Comparison of ENCODE assay signal across 23 cellular contexts in genomic region chr1:161080391-161081150, GRCh38. TPM values are rescaled to one million over a fixed set of nuclear protein-coding genes. Genes with fewer than 3 reads are reported as not detected.
DNase-seq lines count a peak whose midpoint lies in the region; ATAC-seq and TF ChIP-seq lines count a peak whose summit lies in the region.
"Had no signal": no experiment of that assay in that cellular context is flagged by ENCODE, and none has a peak within 500 bp of the region (broad histone marks: within the 10 kb centered on the region; RNA-seq: fewer than 3 reads in every experiment).

No MANE protein-coding gene starts in this region.

- no peak for DNase-seq in activated CD4-positive, alpha-beta T cell treated with anti-CD3 and anti-CD28 coated beads for 36 hours
- no peak for DNase-seq in activated CD4-positive, alpha-beta T cell treated with anti-CD3 and anti-CD28 coated beads for 48 hours
- DNase-seq in mammary epithelial cell, result peak; percentile 72
- DNase-seq in glutamatergic neuron, result no peak
- no peak for DNase-seq in vagina (ENCODE audit: extremely low spot score in 2 of 2)
- no peak for DNase-seq in NCI-H446 treated with DMSO at 0.1 percent for 48 hours (lab: John Stamatoyannopoulos, UW)
- DNase-seq in activated naive CD4-positive, alpha-beta T cell treated with anti-CD3 and anti-CD28 coated beads for 36 hours, result no peak
- DNase-seq in superior temporal gyrus (ENCODE audit: extremely low spot score), result no peak
- DNase-seq: activated CD8-positive, alpha-beta memory T cell treated with anti-CD3 and anti-CD28 coated beads, Interleukin-2, amount 10 ng/mL, durations not matched to agents 7 days and 5 days; activated naive CD4-positive, alpha-beta T cell treated with Interleukin-2 at 50 U/mL for 16 hours; CD8-positive, alpha-beta memory T cell; central memory CD4-positive, alpha-beta T cell; GF-D8; NCI-H1105; NCI-H446; right cardiac atrium; stimulated activated CD4-positive, alpha-beta T cell treated with anti-CD3 and anti-CD28 coated beads, Interleukin-2, amount 100 ng/mL, for 48 hours; upper lobe of right lung had no signal

- WGBS in mammary epithelial cell (ENCODE audit: low coverage, missing lambda C conversion rate), result 26% methylated on average over 6 of the region's 7 CpGs

- dilution Hi-C loops in mammary epithelial cell (cut with HindIII; ENCODE audit: low sequenced_read_pairs), result loop anchor here (5.0 to 25.0 kb wide), 2 partner anchors 57 to 243 kb away; no protein-coding TSS in a partner anchor

- H3K4me1 ChIP-seq in mammary epithelial cell (ENCODE audit: insufficient read depth, low read length) (peaks cover 64% of the 10 kb centered on the region), vagina (no peaks in the 10 kb centered on the region)

- CTCF ChIA-PET in activated CD4-positive, alpha-beta T cell treated with anti-CD3 and anti-CD28 coated beads for 36 hours (lab: Charles Lee), result interaction anchor here (0.5 to 3.7 kb wide), 5 partner anchors 9 to 243 kb away, joined by 3 to 21 read pairs (median 3); partner anchors contain the start of gene KLHDC9
- CTCF ChIA-PET in mammary epithelial cell (lab: Charles Lee; ENCODE audit: low non-redundant PET), result no interaction called here
- CTCF ChIA-PET in activated naive CD4-positive, alpha-beta T cell treated with anti-CD3 and anti-CD28 coated beads for 36 hours (lab: Charles Lee), result interaction anchor here (0.9 kb wide), 1 partner anchor 312 kb away, joined by 4 read pairs; no protein-coding TSS in a partner anchor

- H4K20me1 ChIP-seq in mammary epithelial cell (ENCODE audit: insufficient read depth, low read length), result no peaks in the 10 kb centered on the region

- H3K9me3 ChIP-seq in mammary epithelial cell (replicated peaks; ENCODE audit: insufficient read depth, low read length) (no peaks in the 10 kb centered on the region), vagina (no peaks in the 10 kb centered on the region)
- H3K9me3 ChIP-seq: upper lobe of right lung had no signal

- H3K4me2 ChIP-seq in mammary epithelial cell (ENCODE audit: insufficient read depth, low read depth, low read length), result peak overlapping the region; percentile 31

- TF ChIP-seq POLR2A in vagina (IDR thresholded peaks at IDR 0.05), result no peak

- intact Hi-C loops in activated CD4-positive, alpha-beta T cell treated with anti-CD3 and anti-CD28 coated beads for 36 hours (cut with DNase I, micrococcal nuclease), result no loop called here
- intact Hi-C loops in mammary epithelial cell (cut with micrococcal nuclease) (no loop called here), vagina (cut with DNase I) (no loop called here)
- intact Hi-C loops in activated naive CD4-positive, alpha-beta T cell treated with anti-CD3 and anti-CD28 coated beads for 36 hours (cut with micrococcal nuclease), result no loop called here

- in situ Hi-C loops in mammary epithelial cell (cut with MboI; ENCODE audit: low sequenced_read_pairs in 2 of 2), result loop anchor here in 1 of 2 donors (25.0 kb wide), 1 partner anchor 243 kb away; no protein-coding TSS in a partner anchor

- H3K4me1 Mint-ChIP-seq in activated CD4-positive, alpha-beta T cell treated with anti-CD3 and anti-CD28 coated beads for 36 hours, result no peaks in the 10 kb centered on the region
- H3K4me1 Mint-ChIP-seq in glutamatergic neuron (ENCODE audit: low read depth, unreplicated experiment), result peaks cover 14% of the 10 kb centered on the region
- H3K4me1 Mint-ChIP-seq in activated naive CD4-positive, alpha-beta T cell treated with anti-CD3 and anti-CD28 coated beads for 36 hours (ENCODE audit: low read depth), result peaks cover 4% of the 10 kb centered on the region
- H3K4me1 Mint-ChIP-seq: CD8-positive, alpha-beta memory T cell had no signal

- ATAC-seq in activated CD4-positive, alpha-beta T cell treated with anti-CD3 and anti-CD28 coated beads for 36 hours, result peak; percentile 47
- ATAC-seq: activated CD8-positive, alpha-beta memory T cell treated with anti-CD3 and anti-CD28 coated beads, Interleukin-2, amount 10 ng/mL, durations not matched to agents 7 days and 5 days; HepG2; natural killer cell treated with Interleukin-12 subunit alpha and Interleukin-12 subunit beta and Interleukin-15 and Interleukin-18, amount 100 ng/mL, for 72 hours; upper lobe of right lung had no signal

- H2AFZ ChIP-seq in mammary epithelial cell (ENCODE audit: low read depth, low read length), result peak overlapping the region; percentile 75

- no peak overlapping the region for H3K27ac Mint-ChIP-seq in activated CD4-positive, alpha-beta T cell treated with anti-CD3 and anti-CD28 coated beads for 36 hours
- peak overlapping the region; percentile 70 for H3K27ac Mint-ChIP-seq in glutamatergic neuron (ENCODE audit: unreplicated experiment)
- no peak overlapping the region for H3K27ac Mint-ChIP-seq in activated naive CD4-positive, alpha-beta T cell treated with anti-CD3 and anti-CD28 coated beads for 36 hours
- H3K27ac Mint-ChIP-seq: activated CD8-positive, alpha-beta memory T cell treated with anti-CD3 and anti-CD28 coated beads, Interleukin-2, amount 10 ng/mL, durations not matched to agents 7 days and 5 days; WTC11 had no signal

- TF ChIP-seq CTCF in mammary epithelial cell (conservative IDR thresholded peaks at IDR 0.05 in 1 of 2, IDR thresholded peaks at IDR 0.05 in 1 of 2; ENCODE audit: extremely low read depth in 1 of 2, insufficient read depth in 1 of 2, low read depth in 1 of 2, low read length in 2 of 2) (no peak), glutamatergic neuron (IDR thresholded peaks at IDR 0.05; ENCODE audit: partially characterized antibody, unreplicated experiment) (no peak), vagina (IDR thresholded peaks at IDR 0.05) (no peak)

- H3K4me3 ChIP-seq in mammary epithelial cell (replicated peaks in 1 of 3; ENCODE audit: insufficient read depth in 1 of 3, low read depth in 2 of 3, low read length in 3 of 3) (no peak overlapping the region), vagina (no peak overlapping the region)
- H3K4me3 ChIP-seq: upper lobe of right lung had no signal

- BruUV-seq in mammary epithelial cell (replicated peaks; lab: Mats Ljungman, UMichigan), result no TSS peak

- H3K9me3 Mint-ChIP-seq in activated CD4-positive, alpha-beta T cell treated with anti-CD3 and anti-CD28 coated beads for 36 hours (ENCODE audit: low read depth), result no peaks in the 10 kb centered on the region
- peaks cover 16% of the 10 kb centered on the region for H3K9me3 Mint-ChIP-seq in glutamatergic neuron (ENCODE audit: unreplicated experiment)
- no peaks in the 10 kb centered on the region for H3K9me3 Mint-ChIP-seq in activated naive CD4-positive, alpha-beta T cell treated with anti-CD3 and anti-CD28 coated beads for 36 hours
- H3K9me3 Mint-ChIP-seq: CD8-positive, alpha-beta memory T cell; natural killer cell treated with Interleukin-12 subunit alpha and Interleukin-12 subunit beta and Interleukin-15 and Interleukin-18, amount 100 ng/mL, for 72 hours; WTC11 had no signal

- no peak overlapping the region for H3K9ac ChIP-seq in mammary epithelial cell (ENCODE audit: insufficient read depth, low read length)

- no peaks in the 10 kb centered on the region for H3K79me2 ChIP-seq in mammary epithelial cell (ENCODE audit: insufficient read depth, low read length)

- H3K27me3 Mint-ChIP-seq in activated CD4-positive, alpha-beta T cell treated with anti-CD3 and anti-CD28 coated beads for 36 hours, result peaks cover 2% of the 10 kb centered on the region
- H3K27me3 Mint-ChIP-seq in glutamatergic neuron (ENCODE audit: unreplicated experiment), result peaks cover 21% of the 10 kb centered on the region
- no peaks in the 10 kb centered on the region for H3K27me3 Mint-ChIP-seq in activated naive CD4-positive, alpha-beta T cell treated with anti-CD3 and anti-CD28 coated beads for 36 hours (ENCODE audit: low read depth)
- H3K27me3 Mint-ChIP-seq: activated CD8-positive, alpha-beta memory T cell treated with anti-CD3 and anti-CD28 coated beads, Interleukin-2, amount 10 ng/mL, durations not matched to agents 7 days and 5 days; natural killer cell treated with Interleukin-12 subunit alpha and Interleukin-12 subunit beta and Interleukin-15 and Interleukin-18, amount 100 ng/mL, for 72 hours had no signal

- H3K4me3 Mint-ChIP-seq in activated CD4-positive, alpha-beta T cell treated with anti-CD3 and anti-CD28 coated beads for 36 hours, result no peak overlapping the region
- peak overlapping the region; percentile 39 for H3K4me3 Mint-ChIP-seq in glutamatergic neuron (ENCODE audit: unreplicated experiment)
- H3K4me3 Mint-ChIP-seq in activated naive CD4-positive, alpha-beta T cell treated with anti-CD3 and anti-CD28 coated beads for 36 hours, result no peak overlapping the region
- H3K4me3 Mint-ChIP-seq: activated CD8-positive, alpha-beta memory T cell treated with anti-CD3 and anti-CD28 coated beads, Interleukin-2, amount 10 ng/mL, durations not matched to agents 7 days and 5 days; CD8-positive, alpha-beta memory T cell; natural killer cell treated with Interleukin-12 subunit alpha and Interleukin-12 subunit beta and Interleukin-15 and Interleukin-18, amount 100 ng/mL, for 72 hours; WTC11 had no signal

- H3K36me3 ChIP-seq in mammary epithelial cell (ENCODE audit: insufficient read depth, low read length) (no peaks in the 10 kb centered on the region), vagina (no peaks in the 10 kb centered on the region)
- H3K36me3 ChIP-seq: upper lobe of right lung had no signal

- no peaks in the 10 kb centered on the region for H3K27me3 ChIP-seq in mammary epithelial cell (ENCODE audit: insufficient read depth, low read length)
- no peaks in the 10 kb centered on the region for H3K27me3 ChIP-seq in vagina
- H3K27me3 ChIP-seq: upper lobe of right lung had no signal

- H3K27ac ChIP-seq in mammary epithelial cell (ENCODE audit: insufficient read depth, low read depth, low read length) (peak overlapping the region; percentile 69), vagina (peak overlapping the region; percentile 77)
- H3K27ac ChIP-seq: upper lobe of right lung had no signal

- H3K36me3 Mint-ChIP-seq in activated CD4-positive, alpha-beta T cell treated with anti-CD3 and anti-CD28 coated beads for 36 hours (ENCODE audit: low read depth), result no peaks in the 10 kb centered on the region
- H3K36me3 Mint-ChIP-seq in glutamatergic neuron (ENCODE audit: unreplicated experiment), result peaks cover 5% of the 10 kb centered on the region
- no peaks in the 10 kb centered on the region for H3K36me3 Mint-ChIP-seq in activated naive CD4-positive, alpha-beta T cell treated with anti-CD3 and anti-CD28 coated beads for 36 hours (ENCODE audit: low read depth)
- H3K36me3 Mint-ChIP-seq: activated CD8-positive, alpha-beta memory T cell treated with anti-CD3 and anti-CD28 coated beads, Interleukin-2, amount 10 ng/mL, durations not matched to agents 7 days and 5 days; CD8-positive, alpha-beta memory T cell; natural killer cell treated with Interleukin-12 subunit alpha and Interleukin-12 subunit beta and Interleukin-15 and Interleukin-18, amount 100 ng/mL, for 72 hours; WTC11 had no signal

- POLR2A ChIA-PET in activated CD4-positive, alpha-beta T cell treated with anti-CD3 and anti-CD28 coated beads for 36 hours (lab: Charles Lee), result no interaction called here

RNA-seq across cellular contexts. Expression of gene NECTIN4, which starts 8.8 kb away (rescaled TPM):
- not detected for total RNA-seq in activated CD4-positive, alpha-beta T cell treated with anti-CD3 and anti-CD28 coated beads for 36 hours
- total RNA-seq in mammary epithelial cell (10 to 100 TPM in 1 of 2 donors, 1 to 10 TPM in 1; 5.6 to 13.2 TPM), glutamatergic neuron (ENCODE audit: unreplicated experiment) (0.39 TPM), vagina (42.7 TPM)
- 5.5 TPM for polyA plus RNA-seq in mammary epithelial cell
- polyA minus RNA-seq in mammary epithelial cell, result 53.4 TPM
- not detected for total RNA-seq in activated naive CD4-positive, alpha-beta T cell treated with anti-CD3 and anti-CD28 coated beads for 36 hours
- total RNA-seq: liver; natural killer cell treated with Interleukin-12 subunit alpha and Interleukin-12 subunit beta and Interleukin-15 and Interleukin-18, amount 100 ng/mL, for 72 hours; OCI-LY7; right cardiac atrium had no signal
- polyA plus RNA-seq: CD8-positive, alpha-beta memory T cell had no signal

RNA-seq across cellular contexts. Expression of gene ARHGAP30, which starts 10.9 kb away (rescaled TPM):
- 100 to 1,000 TPM; 125 to 165 TPM for total RNA-seq in activated CD4-positive, alpha-beta T cell treated with anti-CD3 and anti-CD28 coated beads for 36 hours
- under 1 TPM; 0.17 to 0.26 TPM for total RNA-seq in mammary epithelial cell
- 0.03 TPM for polyA plus RNA-seq in mammary epithelial cell
- not detected for polyA minus RNA-seq in mammary epithelial cell
- total RNA-seq in glutamatergic neuron (ENCODE audit: unreplicated experiment), result not detected
- 14.5 TPM for total RNA-seq in vagina
- total RNA-seq in activated naive CD4-positive, alpha-beta T cell treated with anti-CD3 and anti-CD28 coated beads for 36 hours, result 100 to 1,000 TPM; 104 to 106 TPM

RNA-seq across cellular contexts. Expression of gene KLHDC9, which starts 17.6 kb away (rescaled TPM):
- total RNA-seq in activated CD4-positive, alpha-beta T cell treated with anti-CD3 and anti-CD28 coated beads for 36 hours, result under 1 TPM; 0.39 to 0.50 TPM
- total RNA-seq in mammary epithelial cell (1 to 10 TPM; 3.0 to 3.8 TPM), glutamatergic neuron (ENCODE audit: unreplicated experiment) (10.9 TPM), vagina (9.3 TPM)
- 1.7 TPM for polyA plus RNA-seq in mammary epithelial cell
- not detected for polyA minus RNA-seq in mammary epithelial cell
- under 1 TPM; 0.33 to 0.57 TPM for total RNA-seq in activated naive CD4-positive, alpha-beta T cell treated with anti-CD3 and anti-CD28 coated beads for 36 hours
- polyA plus RNA-seq: CD8-positive, alpha-beta memory T cell had no signal

RNA-seq across cellular contexts. Expression of gene USF1, which starts 34.8 kb away (rescaled TPM):
- total RNA-seq in activated CD4-positive, alpha-beta T cell treated with anti-CD3 and anti-CD28 coated beads for 36 hours, result 10 to 100 TPM; 34.5 to 42.8 TPM
- total RNA-seq in mammary epithelial cell (10 to 100 TPM; 31.8 to 40.7 TPM), glutamatergic neuron (ENCODE audit: unreplicated experiment) (158 TPM), vagina (39.0 TPM)
- polyA plus RNA-seq in mammary epithelial cell, result 19.8 TPM
- 81.0 TPM for polyA minus RNA-seq in mammary epithelial cell
- 10 to 100 TPM; 43.7 to 44.2 TPM for total RNA-seq in activated naive CD4-positive, alpha-beta T cell treated with anti-CD3 and anti-CD28 coated beads for 36 hours

RNA-seq across cellular contexts. Expression of gene PFDN2, which starts 37.3 kb away (rescaled TPM):
- 100 to 1,000 TPM; 108 to 136 TPM for total RNA-seq in activated CD4-positive, alpha-beta T cell treated with anti-CD3 and anti-CD28 coated beads for 36 hours
- total RNA-seq in mammary epithelial cell (100 to 1,000 TPM in 1 of 2 donors, 10 to 100 TPM in 1; 34.2 to 141 TPM), glutamatergic neuron (ENCODE audit: unreplicated experiment) (83.7 TPM), vagina (47.1 TPM)
- 181 TPM for polyA plus RNA-seq in mammary epithelial cell
- polyA minus RNA-seq in mammary epithelial cell, result 12.6 TPM
- total RNA-seq in activated naive CD4-positive, alpha-beta T cell treated with anti-CD3 and anti-CD28 coated beads for 36 hours, result 100 to 1,000 TPM; 179 to 183 TPM

Comparison
In these comparisons a context has a peak if more than half of its experiments do, and no peak if none do; other contexts are left out.
1. RNA of gene ARHGAP30, which starts 10.9 kb away (total RNA-seq): 125 to 165 TPM in activated CD4-positive, alpha-beta T cell treated with anti-CD3 and anti-CD28 coated beads for 36 hours, 104 to 106 TPM in activated naive CD4-positive, alpha-beta T cell treated with anti-CD3 and anti-CD28 coated beads for 36 hours and 14.5 TPM in vagina (single experiment); 0.17 to 0.26 TPM in mammary epithelial cell and not detected in glutamatergic neuron (single experiment); every median in the first group is over 10 times any median in the second.